8 cellular contexts compared by ENCODE assay signal in the genomic region with DNA sequence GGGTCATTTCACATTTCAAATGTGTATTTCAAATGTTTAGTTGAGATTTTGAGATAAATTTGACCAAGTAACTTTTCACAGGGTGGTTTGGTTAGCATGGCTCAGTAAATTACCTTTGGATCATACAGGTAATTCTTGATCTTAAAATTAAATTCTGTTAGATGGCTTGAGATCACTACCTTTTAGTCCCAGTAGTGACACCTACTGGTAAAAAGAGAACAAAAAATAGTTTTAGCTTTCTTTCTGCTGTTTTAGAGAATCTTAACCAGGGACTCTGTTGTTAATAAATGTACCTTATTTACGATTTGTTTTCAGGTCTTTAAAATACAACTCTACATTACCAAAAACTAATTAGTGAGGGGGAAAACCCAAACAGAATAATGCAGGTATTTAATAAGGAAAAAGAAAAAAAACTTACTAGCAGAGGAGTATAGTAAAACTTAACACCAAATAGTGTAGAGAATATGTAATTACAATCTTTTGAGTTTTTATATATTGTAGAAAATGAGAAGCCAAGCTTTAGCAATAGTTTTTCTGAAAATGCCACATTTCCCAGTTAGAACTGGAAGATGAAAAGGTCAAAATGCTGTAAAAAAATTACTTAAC.
A peak's percentile ranks its signal among the peaks of the same experiment; 100 is the strongest.
DNase-seq lines count a peak whose midpoint lies in the region; ATAC-seq, FAIRE-seq and TF ChIP-seq lines count a peak whose summit lies in the region.

No MANE protein-coding gene starts in this region.

- H3K4me3 ChIP-seq in H7 (ENCODE audit: insufficient read depth, low read depth, low read length): no peak overlapping the region

- peak; percentile 58 for TF ChIP-seq CTCF in D721Med (IDR thresholded peaks at IDR 0.05; ENCODE audit: insufficient read depth, missing control alignments)

- H3K27me3 ChIP-seq in H7 (ENCODE audit: control insufficient read depth, insufficient read depth, low read length): no peaks in the 10 kb centered on the region

- DNase-seq in D721Med (ENCODE audit: insufficient read length, low spot score) (no peak), H4 (ENCODE audit: low spot score) (peak; percentile 43), RCC 7860 (ENCODE audit: low spot score) (peak; percentile 14), globus pallidus (ENCODE audit: low spot score) (peak; percentile 61), NCI-H2029 treated with DMSO at 0.1 percent for 48 hours (lab: John Stamatoyannopoulos, UW) (no peak), H7 (no peak)

- ATAC-seq in HG02870 (IDR thresholded peaks at IDR 0.05; ENCODE audit: unreplicated experiment) (no peak), GM18502 (IDR thresholded peaks at IDR 0.05; ENCODE audit: poor library complexity, unreplicated experiment) (no peak)

- H3K36me3 ChIP-seq in H7 (replicated peaks; ENCODE audit: control insufficient read depth, insufficient read depth, low read length): no peaks in the 10 kb centered on the region

- no peak for FAIRE-seq in D721Med (lab: Jason Lieb, UNC)
- peak; percentile 79 for FAIRE-seq in RCC 7860 (lab: Jason Lieb, UNC)

Comparison
In these comparisons a context has a peak if more than half of its experiments do, and no peak if none do; other contexts are left out.
1. DNase-seq: peak in H4 (single experiment), RCC 7860 (single experiment) and globus pallidus (single experiment); none in D721Med (single experiment), NCI-H2029 treated with DMSO at 0.1 percent for 48 hours (single experiment) and H7 (single experiment).